Comparison of ENCODE assay signal across 8 cellular contexts in genomic region chr19:42255766-42256750, GRCh38. TPM values are rescaled to one million over a fixed set of nuclear protein-coding genes. Genes with fewer than 3 reads are reported as not detected.
DNase-seq lines count a peak whose midpoint lies in the region; ATAC-seq, FAIRE-seq and TF ChIP-seq lines count a peak whose summit lies in the region.

No MANE protein-coding gene starts in this region.

- peak overlapping the region; percentile 97 for H3K4me2 ChIP-seq in PC-3 (ENCODE audit: low read length)
- peak overlapping the region; percentile 93 for H3K4me2 ChIP-seq in HepG2 (ENCODE audit: low read depth, low read length)

- POLR2A ChIA-PET in PC-3 (lab: Charles Lee; ENCODE audit: unreplicated experiment) = no interaction called here
- POLR2A ChIA-PET in HepG2 (lab: Yijun Ruan, JAX) = interaction anchor here (0.6 to 2.5 kb wide), 6 partner anchors 9 to 39 kb away, joined by 3 to 14 read pairs (median 12); partner anchors contain the start of gene GSK3A

- BruUV-seq in PC-3 (replicated peaks; lab: Mats Ljungman, UMichigan) (no TSS peak), HepG2 (replicated peaks; lab: Mats Ljungman, UMichigan) (no TSS peak)

- no peaks in the 10 kb centered on the region for H3F3A ChIP-seq in PC-3 (ENCODE audit: low read length, unreplicated experiment)

- TF ChIP-seq EP300 in HepG2 (IDR thresholded peaks at IDR 0.05; ENCODE audit: low read depth in 2 of 2, low read length in 2 of 2) = no peak
- no peak for TF ChIP-seq EP300 in HepG2 (CRISPR knock-in tag; IDR thresholded peaks at IDR 0.05; ENCODE audit: borderline replicate concordance)

- H3K9me2 ChIP-seq in PC-3 (replicated peaks; ENCODE audit: low read length) = no peaks in the 10 kb centered on the region

- H3K79me2 ChIP-seq in PC-3 (ENCODE audit: low read length) (peaks cover 31% of the 10 kb centered on the region), HepG2 (ENCODE audit: insufficient read depth, low read length) (peaks cover 30% of the 10 kb centered on the region)

- intact Hi-C loops in PC-3 (cut with micrococcal nuclease) = loop anchor here (1.0 kb wide), 1 partner anchor 12 kb away; no protein-coding TSS in a partner anchor
- intact Hi-C loops in colonic mucosa (cut with DNase I) = no loop called here
- intact Hi-C loops in HepG2 (cut with micrococcal nuclease; ENCODE audit: unreplicated experiment) = loop anchor here (1.0 kb wide), 1 partner anchor 12 kb away; no protein-coding TSS in a partner anchor

- H3K27me3 Mint-ChIP-seq in activated CD8-positive, alpha-beta memory T cell treated with anti-CD3 and anti-CD28 coated beads, Interleukin-2, amount 10 ng/mL, durations not matched to agents 7 days and 5 days = peaks cover 8% of the 10 kb centered on the region

- peak; percentile 46 for DNase-seq in activated CD8-positive, alpha-beta memory T cell treated with anti-CD3 and anti-CD28 coated beads, Interleukin-2, amount 10 ng/mL, durations not matched to agents 7 days and 5 days
- DNase-seq in activated CD8-positive, alpha-beta memory T cell treated with anti-CD3 and anti-CD28 coated beads, Interleukin-2, amount 50 U/mL, for 4 hours = no peak
- DNase-seq in PC-3 = peak; percentile 32
- DNase-seq in colonic mucosa = peak; percentile 47
- no peak for DNase-seq in HepG2 (ENCODE audit: low spot score)
- DNase-seq in substantia nigra (lab: John Stamatoyannopoulos, UW) = peak in 36 of 49 donors; percentile 26 to 77 (median 54)
- DNase-seq in dedifferentiated amniotic fluid mesenchymal stem cell (ENCODE audit: extremely low spot score) = no peak

- H3K9ac ChIP-seq in PC-3 (ENCODE audit: low read length) = peak overlapping the region; percentile 20; the same call in 1 of the 2 replicates
- peak overlapping the region; percentile 74 to 88 for H3K9ac ChIP-seq in colonic mucosa (ENCODE audit: low read depth in 2 of 2, low read length in 2 of 2)
- peak overlapping the region; percentile 59; the same call in 1 of the 2 replicates for H3K9ac ChIP-seq in HepG2 (ENCODE audit: insufficient read depth, low read depth, low read length)

- H3K27me3 ChIP-seq in PC-3 (ENCODE audit: low read length) = no peaks in the 10 kb centered on the region
- H3K27me3 ChIP-seq in colonic mucosa = no peaks in the 10 kb centered on the region
- H3K27me3 ChIP-seq in HepG2 (ENCODE audit: control insufficient read depth in 1 of 2, insufficient read depth in 2 of 2, low read length in 2 of 2) = no peaks in the 10 kb centered on the region; a peak in 1 of 5 replicates

- H3K36me3 ChIP-seq in PC-3 (ENCODE audit: low read depth, low read length) (no peaks in the 10 kb centered on the region), colonic mucosa (no peaks in the 10 kb centered on the region), HepG2 (replicated peaks in 1 of 2; ENCODE audit: control insufficient read depth in 1 of 2, insufficient read depth in 2 of 2, low read length in 2 of 2) (peaks cover 0 to 6% of the 10 kb centered on the region in 2 experiments; a peak in 1 of 5 replicates)

- no peak for TF ChIP-seq RAD21 in HepG2 (CRISPR knock-in tag; IDR thresholded peaks at IDR 0.05)

- H3K4me1 ChIP-seq in PC-3 (ENCODE audit: insufficient read depth, low read length) (peaks cover 10% of the 10 kb centered on the region), colonic mucosa (peaks cover 10% of the 10 kb centered on the region), HepG2 (ENCODE audit: insufficient read depth, low read length) (peaks cover 55% of the 10 kb centered on the region)

- H4K20me1 ChIP-seq in PC-3 (ENCODE audit: low read length) (no peaks in the 10 kb centered on the region), HepG2 (ENCODE audit: insufficient read depth, low read length) (peaks cover 21% of the 10 kb centered on the region)

- H3K4me3 ChIP-seq in PC-3 (ENCODE audit: low read length) (peak overlapping the region; percentile 76), colonic mucosa (peak overlapping the region; percentile 86), HepG2 (replicated peaks in 1 of 3; ENCODE audit: insufficient read depth in 1 of 3, low read depth in 2 of 3, low read length in 3 of 3) (peak overlapping the region; percentile 64 to 99 (median 94))

- FAIRE-seq in HepG2 (lab: Jason Lieb, UNC) = no peak

- peak overlapping the region; percentile 40 for H3K4me3 Mint-ChIP-seq in activated CD8-positive, alpha-beta memory T cell treated with anti-CD3 and anti-CD28 coated beads, Interleukin-2, amount 10 ng/mL, durations not matched to agents 7 days and 5 days

- H3K27ac Mint-ChIP-seq in activated CD8-positive, alpha-beta memory T cell treated with anti-CD3 and anti-CD28 coated beads, Interleukin-2, amount 10 ng/mL, durations not matched to agents 7 days and 5 days = no peak overlapping the region

- no peak for TF ChIP-seq POLR2A in HepG2 (IDR thresholded peaks at IDR 0.05; ENCODE audit: insufficient read depth in 1 of 2, low read depth in 2 of 2, low read length in 2 of 2)

- H3K9me3 ChIP-seq in PC-3 (ENCODE audit: low read length) (no peaks in the 10 kb centered on the region), colonic mucosa (no peaks in the 10 kb centered on the region), HepG2 (ENCODE audit: low read length) (no peaks in the 10 kb centered on the region)

- ATAC-seq in activated CD8-positive, alpha-beta memory T cell treated with anti-CD3 and anti-CD28 coated beads, Interleukin-2, amount 10 ng/mL, durations not matched to agents 7 days and 5 days = no peak
- ATAC-seq in PC-3 (peak; percentile 20), HepG2 (peak; percentile 29), GM19324 (IDR thresholded peaks at IDR 0.05; ENCODE audit: low FRiP score, unreplicated experiment) (no peak)

- CTCF ChIA-PET in activated CD8-positive, alpha-beta memory T cell treated with anti-CD3 and anti-CD28 coated beads, Interleukin-2, amount 10 ng/mL, durations not matched to agents 7 days and 5 days (lab: Charles Lee) = interaction anchor here (1.4 to 1.9 kb wide), 2 partner anchors 11 to 23 kb away, joined by 5 to 7 read pairs; no protein-coding TSS in a partner anchor
- CTCF ChIA-PET in PC-3 (lab: Charles Lee) (no interaction called here), HepG2 (lab: Yijun Ruan, JAX; ENCODE audit: low intra/inter-chr PET ratio, low total read pairs) (interaction anchor here (1.0 kb wide), 1 partner anchor 34 kb away, joined by 3 read pairs; no protein-coding TSS in a partner anchor)

- peaks cover 23% of the 10 kb centered on the region for H3K4me1 Mint-ChIP-seq in activated CD8-positive, alpha-beta memory T cell treated with anti-CD3 and anti-CD28 coated beads, Interleukin-2, amount 10 ng/mL, durations not matched to agents 7 days and 5 days

- no peaks in the 10 kb centered on the region for H3K9me3 Mint-ChIP-seq in activated CD8-positive, alpha-beta memory T cell treated with anti-CD3 and anti-CD28 coated beads, Interleukin-2, amount 10 ng/mL, durations not matched to agents 7 days and 5 days (ENCODE audit: low read depth)

- H2AFZ ChIP-seq in PC-3 (ENCODE audit: low read length) = peak overlapping the region; percentile 81
- H2AFZ ChIP-seq in HepG2 (ENCODE audit: low read length) = peak overlapping the region; percentile 15

- H3K36me3 Mint-ChIP-seq in activated CD8-positive, alpha-beta memory T cell treated with anti-CD3 and anti-CD28 coated beads, Interleukin-2, amount 10 ng/mL, durations not matched to agents 7 days and 5 days = peaks cover 2% of the 10 kb centered on the region

- in situ Hi-C loops in HepG2 (cut with HindIII; ENCODE audit: extremely low pct_ligation_motif_present, low pct_unique_long_range_greater_than_20kb) = no loop called here

- TF ChIP-seq CTCF in PC-3 (conservative IDR thresholded peaks at IDR 0.05; ENCODE audit: low read depth, low read length) (no peak), colonic mucosa (IDR thresholded peaks at IDR 0.05) (no peak), HepG2 (CRISPR knock-in tag; IDR thresholded peaks at IDR 0.05) (no peak)

- 2% methylated on average over 23 of the region's 38 CpGs for WGBS in HepG2 (ENCODE audit: low lambda C conversion rate)

- H3K27ac ChIP-seq in PC-3 (ENCODE audit: low read length) (no peak overlapping the region), colonic mucosa (peak overlapping the region; percentile 93), HepG2 (ENCODE audit: extremely low read length, insufficient read depth, low read length) (peak overlapping the region; percentile 51), substantia nigra (ENCODE audit: low read depth, low read length, poor library complexity, severe bottlenecking) (peak overlapping the region; percentile 99)

RNA-seq across cellular contexts. Expression of gene ERF, which starts 1.1 kb away (rescaled TPM):
- total RNA-seq in activated CD8-positive, alpha-beta memory T cell treated with anti-CD3 and anti-CD28 coated beads, Interleukin-2, amount 10 ng/mL, durations not matched to agents 7 days and 5 days = 10 to 100 TPM; 43.5 to 58.7 TPM
- total RNA-seq in PC-3 (2014; rRNA removed) = 17.0 and 40.2 TPM in 2 replicates
- total RNA-seq in colonic mucosa = 10 to 100 TPM; 46.7 to 57.3 TPM
- total RNA-seq in HepG2 (2016; rRNA removed; fragmentation: Illumina TruSeq; extraction: Trizol) = 43.2 and 67.1 TPM in 2 replicates
- total RNA-seq in HepG2 (2016; cell fraction: cytosol; rRNA removed; fragmentation: Illumina TruSeq; extraction: Trizol; ENCODE audit: low read depth) = 54.9 and 66.8 TPM in 2 replicates
- 35.3 and 68.2 TPM in 2 replicates for total RNA-seq in HepG2 (2016; cell fraction: insoluble cytoplasmic fraction; rRNA removed; fragmentation: Illumina TruSeq; extraction: Trizol)
- 104 and 115 TPM in 2 replicates for total RNA-seq in HepG2 (2016; cell fraction: membrane; rRNA removed; fragmentation: Illumina TruSeq; extraction: Trizol)
- 31.2 and 38.3 TPM in 2 replicates for total RNA-seq in HepG2 (2016; cell fraction: nucleus; rRNA removed; fragmentation: Illumina TruSeq; extraction: Trizol)
- polyA plus RNA-seq in HepG2 (2011; rRNA removed) = 62.5 and 69.9 TPM in 2 replicates
- polyA plus RNA-seq in HepG2 (2011; cell fraction: cytosol; rRNA removed) = 36.9 and 45.9 TPM in 2 replicates
- 109 and 170 TPM in 2 replicates for polyA plus RNA-seq in HepG2 (2011; cell fraction: nucleus; rRNA removed)
- 38.4 and 44.3 TPM in 2 replicates for polyA plus RNA-seq in HepG2 (2012)
- 30.4 TPM in 2 replicates for polyA plus RNA-seq in HepG2 (2016; cell fraction: cytosol; fragmentation: Illumina TruSeq; extraction: Trizol; ENCODE audit: low read depth)
- 56.4 and 79.4 TPM in 2 replicates for polyA plus RNA-seq in HepG2 (2016; cell fraction: insoluble cytoplasmic fraction; fragmentation: Illumina TruSeq; extraction: Trizol; ENCODE audit: low read depth)
- 55.2 and 69.1 TPM in 2 replicates for polyA plus RNA-seq in HepG2 (2016; cell fraction: membrane; fragmentation: Illumina TruSeq; extraction: Trizol; ENCODE audit: low read depth)
- polyA plus RNA-seq in HepG2 (2016; cell fraction: nucleus; fragmentation: Illumina TruSeq; extraction: Trizol; ENCODE audit: insufficient read depth, low read depth) = 77.4 and 89.7 TPM in 2 replicates
- polyA minus RNA-seq in HepG2 (2011; rRNA and poly(A)+ RNA removed; ENCODE audit: low replicate concordance) = 39.2 and 85.5 TPM in 2 replicates
- 38.3 and 50.2 TPM in 2 replicates for polyA minus RNA-seq in HepG2 (2011; cell fraction: cytosol; rRNA and poly(A)+ RNA removed)
- 40.9 and 56.5 TPM in 2 replicates for polyA minus RNA-seq in HepG2 (2011; cell fraction: nucleus; rRNA and poly(A)+ RNA removed)

RNA-seq across cellular contexts. Expression of gene CIC, which starts 13.0 kb away (rescaled TPM):
- total RNA-seq in activated CD8-positive, alpha-beta memory T cell treated with anti-CD3 and anti-CD28 coated beads, Interleukin-2, amount 10 ng/mL, durations not matched to agents 7 days and 5 days = 10 to 100 TPM; 67.3 to 77.3 TPM
- total RNA-seq in PC-3 (2014; rRNA removed) (9.8 and 21.4 TPM in 2 replicates), colonic mucosa (10 to 100 TPM; 47.8 to 54.6 TPM), HepG2 (2016; rRNA removed; fragmentation: Illumina TruSeq; extraction: Trizol) (5.4 and 8.0 TPM in 2 replicates)
- total RNA-seq in HepG2 (2016; cell fraction: cytosol; rRNA removed; fragmentation: Illumina TruSeq; extraction: Trizol; ENCODE audit: low read depth) = 1.5 and 1.8 TPM in 2 replicates
- 5.2 and 7.8 TPM in 2 replicates for total RNA-seq in HepG2 (2016; cell fraction: insoluble cytoplasmic fraction; rRNA removed; fragmentation: Illumina TruSeq; extraction: Trizol)
- total RNA-seq in HepG2 (2016; cell fraction: membrane; rRNA removed; fragmentation: Illumina TruSeq; extraction: Trizol) = 4.6 and 4.9 TPM in 2 replicates
- total RNA-seq in HepG2 (2016; cell fraction: nucleus; rRNA removed; fragmentation: Illumina TruSeq; extraction: Trizol) = 10.4 and 12.3 TPM in 2 replicates
- 5.9 and 8.3 TPM in 2 replicates for polyA plus RNA-seq in HepG2 (2011; rRNA removed)
- polyA plus RNA-seq in HepG2 (2011; cell fraction: cytosol; rRNA removed) = 3.3 and 5.6 TPM in 2 replicates
- polyA plus RNA-seq in HepG2 (2011; cell fraction: nucleus; rRNA removed) = 60.6 and 75.8 TPM in 2 replicates
- 17.6 and 25.1 TPM in 2 replicates for polyA plus RNA-seq in HepG2 (2012)
- 1.7 and 1.9 TPM in 2 replicates for polyA plus RNA-seq in HepG2 (2016; cell fraction: cytosol; fragmentation: Illumina TruSeq; extraction: Trizol; ENCODE audit: low read depth)
- polyA plus RNA-seq in HepG2 (2016; cell fraction: insoluble cytoplasmic fraction; fragmentation: Illumina TruSeq; extraction: Trizol; ENCODE audit: low read depth) = 10.1 and 16.9 TPM in 2 replicates
- 5.7 and 6.0 TPM in 2 replicates for polyA plus RNA-seq in HepG2 (2016; cell fraction: membrane; fragmentation: Illumina TruSeq; extraction: Trizol; ENCODE audit: low read depth)
- polyA plus RNA-seq in HepG2 (2016; cell fraction: nucleus; fragmentation: Illumina TruSeq; extraction: Trizol; ENCODE audit: insufficient read depth, low read depth) = 61.0 and 65.4 TPM in 2 replicates
- polyA minus RNA-seq in HepG2 (2011; rRNA and poly(A)+ RNA removed; ENCODE audit: low replicate concordance) = 3.6 and 7.9 TPM in 2 replicates
- 9.1 and 10.8 TPM in 2 replicates for polyA minus RNA-seq in HepG2 (2011; cell fraction: cytosol; rRNA and poly(A)+ RNA removed)
- polyA minus RNA-seq in HepG2 (2011; cell fraction: nucleus; rRNA and poly(A)+ RNA removed) = 14.7 and 15.5 TPM in 2 replicates

RNA-seq across cellular contexts. Expression of gene GSK3A, which starts 13.7 kb away (rescaled TPM):
- 10 to 100 TPM; 47.3 to 53.8 TPM for total RNA-seq in activated CD8-positive, alpha-beta memory T cell treated with anti-CD3 and anti-CD28 coated beads, Interleukin-2, amount 10 ng/mL, durations not matched to agents 7 days and 5 days
- total RNA-seq in PC-3 (2014; rRNA removed) (25.0 and 29.0 TPM in 2 replicates), colonic mucosa (10 to 100 TPM; 47.8 to 51.8 TPM), HepG2 (2016; rRNA removed; fragmentation: Illumina TruSeq; extraction: Trizol) (14.8 and 16.9 TPM in 2 replicates)
- 16.1 and 22.9 TPM in 2 replicates for total RNA-seq in HepG2 (2016; cell fraction: cytosol; rRNA removed; fragmentation: Illumina TruSeq; extraction: Trizol; ENCODE audit: low read depth)
- 11.4 and 17.4 TPM in 2 replicates for total RNA-seq in HepG2 (2016; cell fraction: insoluble cytoplasmic fraction; rRNA removed; fragmentation: Illumina TruSeq; extraction: Trizol)
- total RNA-seq in HepG2 (2016; cell fraction: membrane; rRNA removed; fragmentation: Illumina TruSeq; extraction: Trizol) = 31.4 and 34.4 TPM in 2 replicates
- total RNA-seq in HepG2 (2016; cell fraction: nucleus; rRNA removed; fragmentation: Illumina TruSeq; extraction: Trizol) = 9.7 and 11.2 TPM in 2 replicates
- polyA plus RNA-seq in HepG2 (2011; rRNA removed) = 52.5 and 56.5 TPM in 2 replicates
- 33.8 and 36.7 TPM in 2 replicates for polyA plus RNA-seq in HepG2 (2011; cell fraction: cytosol; rRNA removed)
- polyA plus RNA-seq in HepG2 (2011; cell fraction: nucleus; rRNA removed) = 33.5 and 34.5 TPM in 2 replicates
- 25.2 and 25.7 TPM in 2 replicates for polyA plus RNA-seq in HepG2 (2012)
- 41.6 and 46.1 TPM in 2 replicates for polyA plus RNA-seq in HepG2 (2016; cell fraction: cytosol; fragmentation: Illumina TruSeq; extraction: Trizol; ENCODE audit: low read depth)
- 45.9 and 55.0 TPM in 2 replicates for polyA plus RNA-seq in HepG2 (2016; cell fraction: insoluble cytoplasmic fraction; fragmentation: Illumina TruSeq; extraction: Trizol; ENCODE audit: low read depth)
- polyA plus RNA-seq in HepG2 (2016; cell fraction: membrane; fragmentation: Illumina TruSeq; extraction: Trizol; ENCODE audit: low read depth) = 67.9 and 73.5 TPM in 2 replicates
- 44.2 and 47.7 TPM in 2 replicates for polyA plus RNA-seq in HepG2 (2016; cell fraction: nucleus; fragmentation: Illumina TruSeq; extraction: Trizol; ENCODE audit: insufficient read depth, low read depth)
- 34.3 and 51.6 TPM in 2 replicates for polyA minus RNA-seq in HepG2 (2011; rRNA and poly(A)+ RNA removed; ENCODE audit: low replicate concordance)
- polyA minus RNA-seq in HepG2 (2011; cell fraction: cytosol; rRNA and poly(A)+ RNA removed) = 9.1 and 14.1 TPM in 2 replicates
- 5.2 and 6.8 TPM in 2 replicates for polyA minus RNA-seq in HepG2 (2011; cell fraction: nucleus; rRNA and poly(A)+ RNA removed)

RNA-seq across cellular contexts. Expression of gene ZNF526, which starts 35.9 kb away (rescaled TPM):
- 10 to 100 TPM; 21.9 to 24.4 TPM for total RNA-seq in activated CD8-positive, alpha-beta memory T cell treated with anti-CD3 and anti-CD28 coated beads, Interleukin-2, amount 10 ng/mL, durations not matched to agents 7 days and 5 days
- 5.1 and 6.1 TPM in 2 replicates for total RNA-seq in PC-3 (2014; rRNA removed)
- 10 to 100 TPM in 1 of 2 donors, 1 to 10 TPM in 1; 9.3 to 12.8 TPM for total RNA-seq in colonic mucosa
- 8.4 and 8.5 TPM in 2 replicates for total RNA-seq in HepG2 (2016; rRNA removed; fragmentation: Illumina TruSeq; extraction: Trizol)
- total RNA-seq in HepG2 (2016; cell fraction: cytosol; rRNA removed; fragmentation: Illumina TruSeq; extraction: Trizol; ENCODE audit: low read depth) = 3.2 and 4.1 TPM in 2 replicates
- total RNA-seq in HepG2 (2016; cell fraction: insoluble cytoplasmic fraction; rRNA removed; fragmentation: Illumina TruSeq; extraction: Trizol) = 7.8 and 8.2 TPM in 2 replicates
- total RNA-seq in HepG2 (2016; cell fraction: membrane; rRNA removed; fragmentation: Illumina TruSeq; extraction: Trizol) = 7.8 and 8.0 TPM in 2 replicates
- total RNA-seq in HepG2 (2016; cell fraction: nucleus; rRNA removed; fragmentation: Illumina TruSeq; extraction: Trizol) = 5.4 and 6.6 TPM in 2 replicates
- 3.3 and 4.3 TPM in 2 replicates for polyA plus RNA-seq in HepG2 (2011; rRNA removed)
- 1.6 and 1.7 TPM in 2 replicates for polyA plus RNA-seq in HepG2 (2011; cell fraction: cytosol; rRNA removed)
- polyA plus RNA-seq in HepG2 (2011; cell fraction: nucleus; rRNA removed) = 6.8 and 7.0 TPM in 2 replicates
- 4.9 and 5.8 TPM in 2 replicates for polyA plus RNA-seq in HepG2 (2012)
- polyA plus RNA-seq in HepG2 (2016; cell fraction: cytosol; fragmentation: Illumina TruSeq; extraction: Trizol; ENCODE audit: low read depth) = 0.61 and 0.84 TPM in 2 replicates
- 3.0 and 6.6 TPM in 2 replicates for polyA plus RNA-seq in HepG2 (2016; cell fraction: insoluble cytoplasmic fraction; fragmentation: Illumina TruSeq; extraction: Trizol; ENCODE audit: low read depth)
- polyA plus RNA-seq in HepG2 (2016; cell fraction: membrane; fragmentation: Illumina TruSeq; extraction: Trizol; ENCODE audit: low read depth) = 1.2 and 1.8 TPM in 2 replicates
- 4.9 and 6.7 TPM in 2 replicates for polyA plus RNA-seq in HepG2 (2016; cell fraction: nucleus; fragmentation: Illumina TruSeq; extraction: Trizol; ENCODE audit: insufficient read depth, low read depth)
- 12.7 and 19.4 TPM in 2 replicates for polyA minus RNA-seq in HepG2 (2011; rRNA and poly(A)+ RNA removed; ENCODE audit: low replicate concordance)
- 2.9 and 4.0 TPM in 2 replicates for polyA minus RNA-seq in HepG2 (2011; cell fraction: cytosol; rRNA and poly(A)+ RNA removed)
- polyA minus RNA-seq in HepG2 (2011; cell fraction: nucleus; rRNA and poly(A)+ RNA removed) = 8.8 and 9.3 TPM in 2 replicates

RNA-seq across cellular contexts. Expression of gene DEDD2, which starts 38.6 kb away (rescaled TPM):
- total RNA-seq in activated CD8-positive, alpha-beta memory T cell treated with anti-CD3 and anti-CD28 coated beads, Interleukin-2, amount 10 ng/mL, durations not matched to agents 7 days and 5 days = 10 to 100 TPM; 35.8 to 40.7 TPM
- 34.4 and 38.2 TPM in 2 replicates for total RNA-seq in PC-3 (2014; rRNA removed)
- total RNA-seq in colonic mucosa = 10 to 100 TPM; 27.0 to 33.8 TPM
- 14.7 and 19.2 TPM in 2 replicates for total RNA-seq in HepG2 (2016; rRNA removed; fragmentation: Illumina TruSeq; extraction: Trizol)
- 9.6 and 10.0 TPM in 2 replicates for total RNA-seq in HepG2 (2016; cell fraction: cytosol; rRNA removed; fragmentation: Illumina TruSeq; extraction: Trizol; ENCODE audit: low read depth)
- 16.1 and 18.5 TPM in 2 replicates for total RNA-seq in HepG2 (2016; cell fraction: insoluble cytoplasmic fraction; rRNA removed; fragmentation: Illumina TruSeq; extraction: Trizol)
- 27.2 and 29.6 TPM in 2 replicates for total RNA-seq in HepG2 (2016; cell fraction: membrane; rRNA removed; fragmentation: Illumina TruSeq; extraction: Trizol)
- 6.8 and 8.3 TPM in 2 replicates for total RNA-seq in HepG2 (2016; cell fraction: nucleus; rRNA removed; fragmentation: Illumina TruSeq; extraction: Trizol)
- 24.7 and 26.1 TPM in 2 replicates for polyA plus RNA-seq in HepG2 (2011; rRNA removed)
- polyA plus RNA-seq in HepG2 (2011; cell fraction: cytosol; rRNA removed) = 25.5 and 32.8 TPM in 2 replicates
- 26.7 and 26.8 TPM in 2 replicates for polyA plus RNA-seq in HepG2 (2011; cell fraction: nucleus; rRNA removed)
- polyA plus RNA-seq in HepG2 (2012) = 11.1 and 19.5 TPM in 2 replicates
- polyA plus RNA-seq in HepG2 (2016; cell fraction: cytosol; fragmentation: Illumina TruSeq; extraction: Trizol; ENCODE audit: low read depth) = 10.7 and 11.1 TPM in 2 replicates
- polyA plus RNA-seq in HepG2 (2016; cell fraction: insoluble cytoplasmic fraction; fragmentation: Illumina TruSeq; extraction: Trizol; ENCODE audit: low read depth) = 19.2 and 19.5 TPM in 2 replicates
- 23.2 and 25.7 TPM in 2 replicates for polyA plus RNA-seq in HepG2 (2016; cell fraction: membrane; fragmentation: Illumina TruSeq; extraction: Trizol; ENCODE audit: low read depth)
- polyA plus RNA-seq in HepG2 (2016; cell fraction: nucleus; fragmentation: Illumina TruSeq; extraction: Trizol; ENCODE audit: insufficient read depth, low read depth) = 16.9 and 21.4 TPM in 2 replicates
- 15.6 and 26.0 TPM in 2 replicates for polyA minus RNA-seq in HepG2 (2011; rRNA and poly(A)+ RNA removed; ENCODE audit: low replicate concordance)
- polyA minus RNA-seq in HepG2 (2011; cell fraction: cytosol; rRNA and poly(A)+ RNA removed) = 6.8 and 8.3 TPM in 2 replicates
- polyA minus RNA-seq in HepG2 (2011; cell fraction: nucleus; rRNA and poly(A)+ RNA removed) = 5.0 and 7.2 TPM in 2 replicates

Comparison
In these comparisons a context has a peak if more than half of its experiments do, and no peak if none do; other contexts are left out.
1. DNase-seq: peak in activated CD8-positive, alpha-beta memory T cell treated with anti-CD3 and anti-CD28 coated beads, Interleukin-2, amount 10 ng/mL, durations not matched to agents 7 days and 5 days (single experiment), PC-3 (single experiment), colonic mucosa (single experiment) and substantia nigra (36 of 49); none in activated CD8-positive, alpha-beta memory T cell treated with anti-CD3 and anti-CD28 coated beads, Interleukin-2, amount 50 U/mL, for 4 hours (single experiment), HepG2 (single experiment) and dedifferentiated amniotic fluid mesenchymal stem cell (single experiment).
2. ATAC-seq: peak in PC-3 (single experiment) and HepG2 (single experiment); none in activated CD8-positive, alpha-beta memory T cell treated with anti-CD3 and anti-CD28 coated beads, Interleukin-2, amount 10 ng/mL, durations not matched to agents 7 days and 5 days (single experiment) and GM19324 (single experiment).
3. H3K9ac ChIP-seq: peak in every context shown above with its lines; median percentile 81 in colonic mucosa; 59 in HepG2; 20 in PC-3.
4. Peak in every context shown above with its lines, with median percentiles within 50 percentile points of each other: H3K4me3 ChIP-seq.